8 cellular contexts compared by ENCODE assay signal in genomic region chr19:34404109-34404909, GRCh38. TPM values are rescaled to one million over a fixed set of nuclear protein-coding genes. Genes with fewer than 3 reads are reported as not detected.
DNase-seq lines count a peak whose midpoint lies in the region; ATAC-seq and TF ChIP-seq lines count a peak whose summit lies in the region.

TSS of gene PDCD2L (plus strand) at chr19:34404399. CDS start at chr19:34404431, 32 bp downstream.

- H3K36me3 ChIP-seq in parathyroid adenoma (ENCODE audit: control insufficient read depth, insufficient read depth, low read length) (no peaks in the 10 kb centered on the region), tibial nerve (peaks cover 0 to 35% (median 4%) of the 10 kb centered on the region in 3 donors)

- H2AFZ ChIP-seq in parathyroid adenoma, result peak within 1 kb of the TSS; percentile 93

- peaks cover 4% of the 10 kb centered on the region for H3K4me1 ChIP-seq in parathyroid adenoma
- H3K4me1 ChIP-seq in tibial nerve, result peaks cover 0 to 11% (median 5%) of the 10 kb centered on the region in 4 donors

- H3K9me3 Mint-ChIP-seq in activated naive CD8-positive, alpha-beta T cell (ENCODE audit: low read depth), result no peaks in the 10 kb centered on the region

- intact Hi-C loops in Right ventricle myocardium superior (cut with DNase I), result no loop called here

- ATAC-seq in HG02642 (IDR thresholded peaks at IDR 0.05; ENCODE audit: poor library complexity, unreplicated experiment), result peak; percentile 85
- peak; percentile 96 for ATAC-seq in Right ventricle myocardium superior (ENCODE audit: poor library complexity)

- CTCF ChIA-PET in GM10248 (lab: Yijun Ruan, JAX), result interaction anchor here (1.0 to 1.2 kb wide), 2 partner anchors 26 to 96 kb away, joined by 3 read pairs; no protein-coding TSS in a partner anchor

- peak within 1 kb of the TSS; percentile 48 for H3K27ac ChIP-seq in parathyroid adenoma
- peak within 1 kb of the TSS; percentile 5 to 74 (median 58) for H3K27ac ChIP-seq in tibial nerve

- WGBS in tibial nerve, 2 donors, result 1% methylated on average over 29 to 51 of the region's 69 CpGs

- H3K27me3 ChIP-seq in parathyroid adenoma (ENCODE audit: control insufficient read depth, insufficient read depth, low read length) (no peaks in the 10 kb centered on the region), tibial nerve (no peaks in the 10 kb centered on the region)

- TF ChIP-seq EP300 in tibial nerve (IDR thresholded peaks at IDR 0.05), result peak in 1 of 2 donors; percentile 74

- peak; percentile 96 for DNase-seq in GM10248 (ENCODE audit: extremely low spot score)
- DNase-seq in NCI-H1105 treated with DMSO at 0.1 percent for 48 hours (lab: John Stamatoyannopoulos, UW), result peak; percentile 95
- peak; percentile 80 for DNase-seq in SKM-1 treated with dmso at 0.1 percent for 144 hours (lab: John Stamatoyannopoulos, UW; ENCODE audit: unreplicated experiment)
- DNase-seq in Right ventricle myocardium superior, result peak; percentile 97
- peak; percentile 78 to 87 for DNase-seq in tibial nerve (ENCODE audit: low spot score in 2 of 2)

- H3K36me3 Mint-ChIP-seq in activated naive CD8-positive, alpha-beta T cell, result no peaks in the 10 kb centered on the region

- peak within 1 kb of the TSS; percentile 86 for H3K27ac Mint-ChIP-seq in activated naive CD8-positive, alpha-beta T cell

- H3K4me1 Mint-ChIP-seq in activated naive CD8-positive, alpha-beta T cell (ENCODE audit: low read depth), result peaks cover 31% of the 10 kb centered on the region

- H3K4me3 Mint-ChIP-seq in activated naive CD8-positive, alpha-beta T cell, result peak within 1 kb of the TSS; percentile 91

- H3K4me3 ChIP-seq in parathyroid adenoma (ENCODE audit: low read depth, low read length) (peak within 1 kb of the TSS; percentile 70), tibial nerve (peak within 1 kb of the TSS; percentile 57 to 94 (median 75))

- POLR2A ChIA-PET in GM10248 (lab: Yijun Ruan, JAX), result no interaction called here

- H3K4me2 ChIP-seq in parathyroid adenoma (ENCODE audit: low read length), result peak within 1 kb of the TSS; percentile 84

- H3K9ac ChIP-seq in parathyroid adenoma, result peak within 1 kb of the TSS; percentile 22

- H3K9me3 ChIP-seq in parathyroid adenoma (ENCODE audit: control insufficient read depth, low read length), result no peaks in the 10 kb centered on the region
- no peaks in the 10 kb centered on the region for H3K9me3 ChIP-seq in tibial nerve

- TF ChIP-seq POLR2A in tibial nerve (IDR thresholded peaks at IDR 0.05), result peak in 1 of 2 donors; percentile 34

- no peaks in the 10 kb centered on the region for H3K27me3 Mint-ChIP-seq in activated naive CD8-positive, alpha-beta T cell

- H3K79me2 ChIP-seq in parathyroid adenoma, result no peaks in the 10 kb centered on the region

- TF ChIP-seq CTCF in GM10248 (IDR thresholded peaks at IDR 0.05; ENCODE audit: control extremely low read depth, extremely low read depth, low read depth, missing control alignments) (no peak), parathyroid adenoma (IDR thresholded peaks at IDR 0.05) (no peak), tibial nerve (IDR thresholded peaks at IDR 0.05) (no peak)

RNA-seq across cellular contexts. Expression of gene PDCD2L, which starts in this region (rescaled TPM):
- total RNA-seq in Right ventricle myocardium superior (10.4 TPM), tibial nerve (10 to 100 TPM in 3 of 4 donors, 1 to 10 TPM in 1; 9.8 to 16.2 (median 12.2) TPM)

Comparison
In these comparisons a context has a peak if more than half of its experiments do, and no peak if none do; other contexts are left out.
1. Peak in every context shown above with its lines: DNase-seq, ATAC-seq, H3K4me3 ChIP-seq and H3K27ac ChIP-seq.